ENCODE assay signal across 1 cellular context in the genomic region with DNA sequence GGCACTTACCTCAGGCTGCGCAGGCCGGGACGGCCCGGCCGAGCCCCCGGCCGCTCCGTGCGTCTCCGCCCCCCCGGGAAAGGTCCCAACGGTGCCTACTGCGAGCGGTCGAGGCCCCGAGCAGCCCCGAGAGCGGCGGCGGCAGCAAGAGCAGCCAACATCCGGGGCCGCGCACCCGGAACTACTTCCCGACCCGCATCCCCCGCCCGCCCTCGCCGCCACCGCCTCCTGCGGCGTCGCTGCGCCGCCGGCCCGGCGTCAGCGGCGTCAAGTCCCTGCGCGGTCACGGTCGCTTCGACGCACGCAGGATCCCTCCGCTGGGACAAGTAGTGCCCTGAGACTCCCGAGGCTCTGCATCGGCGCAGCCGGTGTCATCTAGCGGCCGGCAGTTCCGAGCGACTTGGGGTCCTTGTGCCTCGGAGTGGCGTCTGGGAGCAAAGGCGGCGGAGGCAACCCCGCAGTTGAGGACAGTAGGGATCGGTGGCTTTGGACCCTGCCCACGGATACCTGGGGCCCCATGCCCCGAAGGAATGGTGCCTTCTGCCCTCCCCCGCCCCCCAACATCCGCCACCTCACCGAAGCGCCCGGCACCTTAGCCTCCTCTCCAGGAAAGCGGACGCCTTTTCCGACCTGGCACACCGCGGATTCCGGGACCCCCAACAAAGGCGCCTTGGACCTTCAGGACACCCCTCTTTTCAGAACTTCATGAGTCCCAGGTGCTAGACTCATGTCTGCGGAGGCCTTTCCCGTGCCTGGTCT.
TF ChIP-seq lines count a peak whose summit lies in the region.

TSS of gene FOXJ3 (minus strand) at position 186 of the 759 bp plus-strand sequence. CDS start 24,142 bp downstream, outside the sequence.

TF ChIP-seq in HEK293, 187 proteins besides CTCF, POLR2A, EP300 and RAD21 (continued from another document):
- peak; percentile 87 for TF ChIP-seq ZNF704 (tag by site-specific recombination; IDR thresholded peaks at IDR 0.05)
- no peak for TF ChIP-seq HOXA7 (CRISPR knock-in tag; IDR thresholded peaks at IDR 0.05; ENCODE audit: borderline replicate concordance)
- TF ChIP-seq ZNF792 (tag by site-specific recombination; IDR thresholded peaks at IDR 0.05), result peak; percentile 77; the same call in 1 of the 2 replicates
- TF ChIP-seq ZSCAN23 (tag by site-specific recombination; IDR thresholded peaks at IDR 0.05), result peak; percentile 92; the same call in 1 of the 2 replicates
- no peak for TF ChIP-seq ATF2 (tag by site-specific recombination; IDR thresholded peaks at IDR 0.05; ENCODE audit: low read depth)
- TF ChIP-seq, protein P1, sequence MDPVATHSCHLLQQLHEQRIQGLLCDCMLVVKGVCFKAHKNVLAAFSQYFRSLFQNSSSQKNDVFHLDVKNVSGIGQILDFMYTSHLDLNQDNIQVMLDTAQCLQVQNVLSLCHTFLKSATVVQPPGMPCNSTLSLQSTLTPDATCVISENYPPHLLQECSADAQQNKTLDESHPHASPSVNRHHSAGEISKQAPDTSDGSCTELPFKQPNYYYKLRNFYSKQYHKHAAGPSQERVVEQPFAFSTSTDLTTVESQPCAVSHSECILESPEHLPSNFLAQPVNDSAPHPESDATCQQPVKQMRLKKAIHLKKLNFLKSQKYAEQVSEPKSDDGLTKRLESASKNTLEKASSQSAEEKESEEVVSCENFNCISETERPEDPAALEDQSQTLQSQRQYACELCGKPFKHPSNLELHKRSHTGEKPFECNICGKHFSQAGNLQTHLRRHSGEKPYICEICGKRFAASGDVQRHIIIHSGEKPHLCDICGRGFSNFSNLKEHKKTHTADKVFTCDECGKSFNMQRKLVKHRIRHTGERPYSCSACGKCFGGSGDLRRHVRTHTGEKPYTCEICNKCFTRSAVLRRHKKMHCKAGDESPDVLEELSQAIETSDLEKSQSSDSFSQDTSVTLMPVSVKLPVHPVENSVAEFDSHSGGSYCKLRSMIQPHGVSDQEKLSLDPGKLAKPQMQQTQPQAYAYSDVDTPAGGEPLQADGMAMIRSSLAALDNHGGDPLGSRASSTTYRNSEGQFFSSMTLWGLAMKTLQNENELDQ (tag by site-specific recombination; IDR thresholded peaks at IDR 0.05; ENCODE audit: low read depth), result no peak
- TF ChIP-seq, protein P2, sequence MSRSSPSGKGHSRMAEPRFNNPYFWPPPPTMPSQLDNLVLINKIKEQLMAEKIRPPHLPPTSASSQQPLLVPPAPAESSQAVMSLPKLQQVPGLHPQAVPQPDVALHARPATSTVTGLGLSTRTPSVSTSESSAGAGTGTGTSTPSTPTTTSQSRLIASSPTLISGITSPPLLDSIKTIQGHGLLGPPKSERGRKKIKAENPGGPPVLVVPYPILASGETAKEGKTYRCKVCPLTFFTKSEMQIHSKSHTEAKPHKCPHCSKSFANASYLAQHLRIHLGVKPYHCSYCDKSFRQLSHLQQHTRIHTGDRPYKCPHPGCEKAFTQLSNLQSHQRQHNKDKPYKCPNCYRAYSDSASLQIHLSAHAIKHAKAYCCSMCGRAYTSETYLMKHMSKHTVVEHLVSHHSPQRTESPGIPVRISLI (tag by site-specific recombination; IDR thresholded peaks at IDR 0.05), result no peak
- TF ChIP-seq ZNF660 (tag by site-specific recombination; IDR thresholded peaks at IDR 0.05), result peak; percentile 97
- TF ChIP-seq, protein P3, sequence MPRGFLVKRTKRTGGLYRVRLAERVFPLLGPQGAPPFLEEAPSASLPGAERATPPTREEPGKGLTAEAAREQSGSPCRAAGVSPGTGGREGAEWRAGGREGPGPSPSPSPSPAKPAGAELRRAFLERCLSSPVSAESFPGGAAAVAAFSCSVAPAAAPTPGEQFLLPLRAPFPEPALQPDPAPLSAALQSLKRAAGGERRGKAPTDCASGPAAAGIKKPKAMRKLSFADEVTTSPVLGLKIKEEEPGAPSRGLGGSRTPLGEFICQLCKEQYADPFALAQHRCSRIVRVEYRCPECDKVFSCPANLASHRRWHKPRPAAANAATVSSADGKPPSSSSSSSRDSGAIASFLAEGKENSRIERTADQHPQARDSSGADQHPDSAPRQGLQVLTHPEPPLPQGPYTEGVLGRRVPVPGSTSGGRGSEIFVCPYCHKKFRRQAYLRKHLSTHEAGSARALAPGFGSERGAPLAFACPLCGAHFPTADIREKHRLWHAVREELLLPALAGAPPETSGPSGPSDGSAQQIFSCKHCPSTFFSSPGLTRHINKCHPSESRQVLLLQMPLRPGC (tag by site-specific recombination; IDR thresholded peaks at IDR 0.05), result peak; percentile 93
